1 cellular context compared by ENCODE assay signal in the genomic region with DNA sequence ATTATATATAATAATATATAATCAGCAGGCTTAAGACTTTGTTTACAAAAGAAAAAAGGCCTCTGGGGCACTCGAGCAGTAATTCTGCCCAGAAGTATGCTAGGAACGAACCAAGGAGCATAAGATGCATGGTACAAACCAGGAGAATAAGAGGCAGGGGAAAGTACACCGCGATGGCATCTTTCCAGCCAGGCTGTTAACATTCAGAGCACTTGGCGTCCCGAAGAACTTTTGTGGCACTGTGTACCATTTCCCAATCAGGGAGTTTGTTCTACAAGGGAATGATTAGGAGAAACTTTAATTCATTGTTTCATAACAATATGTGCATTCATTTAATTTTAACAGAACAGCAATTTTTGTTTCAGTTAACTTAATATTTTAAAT.
TF ChIP-seq lines count a peak whose summit lies in the region.

No MANE protein-coding gene starts in this region.

TF ChIP-seq in IMR-90, 13 proteins besides CTCF, POLR2A, EP300 and RAD21:
- TF ChIP-seq, protein P1, sequence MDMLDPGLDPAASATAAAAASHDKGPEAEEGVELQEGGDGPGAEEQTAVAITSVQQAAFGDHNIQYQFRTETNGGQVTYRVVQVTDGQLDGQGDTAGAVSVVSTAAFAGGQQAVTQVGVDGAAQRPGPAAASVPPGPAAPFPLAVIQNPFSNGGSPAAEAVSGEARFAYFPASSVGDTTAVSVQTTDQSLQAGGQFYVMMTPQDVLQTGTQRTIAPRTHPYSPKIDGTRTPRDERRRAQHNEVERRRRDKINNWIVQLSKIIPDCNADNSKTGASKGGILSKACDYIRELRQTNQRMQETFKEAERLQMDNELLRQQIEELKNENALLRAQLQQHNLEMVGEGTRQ (IDR thresholded peaks at IDR 0.05; ENCODE audit: low read depth, low read length), result no peak
- no peak for TF ChIP-seq NFE2L2 (IDR thresholded peaks at IDR 0.05; ENCODE audit: low read depth, low read length)
- TF ChIP-seq FOS (IDR thresholded peaks at IDR 0.05; ENCODE audit: low read depth, low read length), result no peak
- TF ChIP-seq BHLHE40 (IDR thresholded peaks at IDR 0.05; ENCODE audit: low read depth, low read length), result no peak
- no peak for TF ChIP-seq MAZ (IDR thresholded peaks at IDR 0.05; ENCODE audit: borderline replicate concordance, low read depth, low read length)
- TF ChIP-seq RFX5 (IDR thresholded peaks at IDR 0.05; ENCODE audit: low read depth, low read length), result no peak
